Comparison of ENCODE assay signal across 25 cellular contexts in the genomic region with DNA sequence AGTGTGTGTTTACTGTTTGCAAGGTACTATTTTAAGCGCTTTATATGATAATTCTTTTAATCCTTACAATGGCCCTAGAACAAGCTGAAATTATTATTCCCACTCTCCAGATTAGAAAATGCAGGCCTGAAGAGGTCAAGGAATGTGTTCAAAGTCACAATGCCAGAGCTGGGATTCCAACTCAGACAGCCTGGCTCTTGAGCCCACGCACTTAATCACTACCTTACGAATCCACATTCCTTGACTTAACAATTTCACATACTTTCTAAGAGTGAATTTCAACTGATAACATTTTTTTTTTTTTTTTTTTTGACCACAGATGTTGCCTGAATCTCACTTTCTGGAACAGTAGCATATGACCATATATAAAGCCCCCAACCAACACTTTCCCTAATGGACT.
DNase-seq lines count a peak whose midpoint lies in the region; ATAC-seq, FAIRE-seq and TF ChIP-seq lines count a peak whose summit lies in the region.
"Had no signal": no experiment of that assay in that cellular context is flagged by ENCODE, and none has a peak within 500 bp of the region (broad histone marks: within the 10 kb centered on the region; RNA-seq: fewer than 3 reads in every experiment).

No MANE protein-coding gene starts in this region.

- H3K27me3 Mint-ChIP-seq in HFFc6 (ENCODE audit: insufficient read depth), result peaks cover 2% of the 10 kb centered on the region; the same call in 1 of the 2 replicates
- H3K27me3 Mint-ChIP-seq in astrocyte (ENCODE audit: low read depth, unreplicated experiment), result no peaks in the 10 kb centered on the region
- H3K27me3 Mint-ChIP-seq: IgD-negative memory B cell had no signal

- no peak overlapping the region for H2BK5ac ChIP-seq in mesendoderm (ENCODE audit: low read length)

- H2BK120ac ChIP-seq in mesendoderm (ENCODE audit: low read depth, low read length), result no peak overlapping the region

- no CpG with 5 or more reads among the region's 3 CpGs for WGBS in mesendoderm (ENCODE audit: extremely low coverage, insufficient coverage, low lambda C conversion rate)
- 87 to 91% methylated on average over 3 of the region's 3 CpGs for WGBS in upper lobe of left lung, 2 donors

- no peaks in the 10 kb centered on the region for H3K36me3 ChIP-seq in astrocyte (ENCODE audit: insufficient read depth, low read length)
- no peaks in the 10 kb centered on the region for H3K36me3 ChIP-seq in mesendoderm (ENCODE audit: control insufficient read depth, insufficient read depth, low read length)
- no peaks in the 10 kb centered on the region for H3K36me3 ChIP-seq in MM.1S (replicated peaks; ENCODE audit: insufficient read depth, low read length)
- no peaks in the 10 kb centered on the region for H3K36me3 ChIP-seq in upper lobe of left lung

- H3K9ac ChIP-seq in astrocyte (ENCODE audit: low read length) (no peak overlapping the region), mesendoderm (ENCODE audit: low read length) (no peak overlapping the region), MM.1S (ENCODE audit: low read length) (no peak overlapping the region)
- H3K9ac ChIP-seq: KMS-11 had no signal

- no peaks in the 10 kb centered on the region for H3K79me2 ChIP-seq in astrocyte (ENCODE audit: insufficient read depth, low read length)
- no peaks in the 10 kb centered on the region for H3K79me2 ChIP-seq in mesendoderm (ENCODE audit: control insufficient read depth, insufficient read depth, low read length)
- H3K79me2 ChIP-seq in MM.1S (ENCODE audit: low read length), result no peaks in the 10 kb centered on the region

- H3K36me3 Mint-ChIP-seq in HFFc6 (ENCODE audit: low read depth) (no peaks in the 10 kb centered on the region), astrocyte (ENCODE audit: low read depth, unreplicated experiment) (no peaks in the 10 kb centered on the region)
- H3K36me3 Mint-ChIP-seq: IgD-negative memory B cell had no signal

- H3K4me3 Mint-ChIP-seq in HFFc6 (0 out of 2 replicates have a peak overlapping the region, but pooled peaks have one; percentile 9), astrocyte (ENCODE audit: unreplicated experiment) (no peak overlapping the region)
- H3K4me3 Mint-ChIP-seq: H9, IgD-negative memory B cell had no signal

- H3K79me1 ChIP-seq in mesendoderm (ENCODE audit: low read length), result no peaks in the 10 kb centered on the region

- no peak overlapping the region for H4K5ac ChIP-seq in mesendoderm (ENCODE audit: low read length)

- no peaks in the 10 kb centered on the region for H3K4me1 ChIP-seq in astrocyte (ENCODE audit: insufficient read depth, low read length)
- H3K4me1 ChIP-seq in mesendoderm (ENCODE audit: control insufficient read depth, low read depth, low read length), result no peaks in the 10 kb centered on the region
- H3K4me1 ChIP-seq in MM.1S (ENCODE audit: low read length), result no peaks in the 10 kb centered on the region
- H3K4me1 ChIP-seq in upper lobe of left lung, result no peaks in the 10 kb centered on the region

- H3K18ac ChIP-seq in mesendoderm (ENCODE audit: low read length), result no peak overlapping the region

- H4K8ac ChIP-seq in mesendoderm (ENCODE audit: low read depth, low read length), result no peak overlapping the region

- H3K9me3 ChIP-seq in astrocyte (ENCODE audit: insufficient read depth, low read depth, low read length) (no peaks in the 10 kb centered on the region), MM.1S (replicated peaks; ENCODE audit: insufficient read depth, low read length) (no peaks in the 10 kb centered on the region), upper lobe of left lung (no peaks in the 10 kb centered on the region)

- TF ChIP-seq POLR2A in upper lobe of left lung (IDR thresholded peaks at IDR 0.05), result no peak

- no peak overlapping the region for H3K27ac Mint-ChIP-seq in HFFc6
- H3K27ac Mint-ChIP-seq in astrocyte (ENCODE audit: unreplicated experiment), result no peak overlapping the region
- H3K27ac Mint-ChIP-seq: H9, IgD-negative memory B cell had no signal

- H3K4me1 Mint-ChIP-seq in HFFc6 (ENCODE audit: low read depth) (peaks cover 44% of the 10 kb centered on the region), astrocyte (ENCODE audit: low read depth, unreplicated experiment) (no peaks in the 10 kb centered on the region)
- H3K4me1 Mint-ChIP-seq: H9, IgD-negative memory B cell had no signal

- H3K9me3 Mint-ChIP-seq in HFFc6 (no peaks in the 10 kb centered on the region), astrocyte (ENCODE audit: unreplicated experiment) (no peaks in the 10 kb centered on the region)
- H3K9me3 Mint-ChIP-seq: H9 had no signal

- DNase-seq in AG10803 (ENCODE audit: low read depth), result peak; percentile 3
- DNase-seq in HFFc6, result no peak
- DNase-seq in astrocyte (ENCODE audit: low read depth), result peak; percentile 64
- DNase-seq in mesendoderm, result peak; percentile 16
- no peak for DNase-seq in NK-92 treated with Interleukin-12 subunit alpha and Interleukin-12 subunit beta, amount 100 ng/mL, for 24 hours (lab: John Stamatoyannopoulos, UW)
- DNase-seq in MM.1S, result no peak
- no peak for DNase-seq in upper lobe of left lung
- DNase-seq: Calu3, DMS153, DND-41, H9, NCI-H1092, NCI-H1417 treated with DMSO at 0.1 percent for 48 hours, NCI-H1694 treated with DMSO at 0.1 percent for 48 hours, NCI-H2081, NCI-H226, NCI-H510A, NCI-H69, SHP77 treated with DMSO at 0.1 percent for 48 hours had no signal

- TF ChIP-seq CTCF in AG10803 (conservative IDR thresholded peaks at IDR 0.05; ENCODE audit: low read length) (no peak), HFFc6 (IDR thresholded peaks at IDR 0.05) (no peak), astrocyte (IDR thresholded peaks at IDR 0.05; ENCODE audit: insufficient read depth, low read depth, low read length) (no peak), MM.1S (IDR thresholded peaks at IDR 0.05; ENCODE audit: low read length) (no peak), upper lobe of left lung (IDR thresholded peaks at IDR 0.05) (no peak)

- no peak overlapping the region for H3K56ac ChIP-seq in mesendoderm (ENCODE audit: low read length)

- no peak for FAIRE-seq in astrocyte (lab: Jason Lieb, UNC)
- FAIRE-seq: G401.6 had no signal

- TF ChIP-seq EP300 in upper lobe of left lung (IDR thresholded peaks at IDR 0.05), result no peak

- H3K4ac ChIP-seq in mesendoderm (ENCODE audit: low read depth, low read length), result no peak overlapping the region

- H3K4me3 ChIP-seq in AG10803 (ENCODE audit: low read length) (no peak overlapping the region), astrocyte (ENCODE audit: insufficient read depth, low read depth, low read length) (no peak overlapping the region), mesendoderm (ENCODE audit: low read length) (no peak overlapping the region), MM.1S (ENCODE audit: low read length) (no peak overlapping the region), upper lobe of left lung (no peak overlapping the region)

- no peaks in the 10 kb centered on the region for H3F3A ChIP-seq in MM.1S (ENCODE audit: insufficient read depth, low read length)

- H3K23ac ChIP-seq in mesendoderm (ENCODE audit: low read length), result no peak overlapping the region

- H2AK5ac ChIP-seq in mesendoderm (ENCODE audit: low read length), result no peak overlapping the region

- no peak for ATAC-seq in upper lobe of left lung (ENCODE audit: low FRiP score in 2 of 2)
- ATAC-seq: Panc1 had no signal

- H2AFZ ChIP-seq in astrocyte (ENCODE audit: low read depth, low read length) (no peak overlapping the region), MM.1S (ENCODE audit: low read length) (no peak overlapping the region)

- H3K27ac ChIP-seq in astrocyte (ENCODE audit: low read depth, low read length), result no peak overlapping the region
- no peak overlapping the region for H3K27ac ChIP-seq in mesendoderm (ENCODE audit: low read depth, low read length)
- H3K27ac ChIP-seq in MM.1S (ENCODE audit: low read length), result no peak overlapping the region
- no peak overlapping the region for H3K27ac ChIP-seq in upper lobe of left lung
- H3K27ac ChIP-seq: 22Rv1, KMS-11, RWPE1 had no signal

- H3K4me2 ChIP-seq in astrocyte (ENCODE audit: low read length), result no peak overlapping the region
- H3K4me2 ChIP-seq in mesendoderm (ENCODE audit: low read length), result no peak overlapping the region
- no peak overlapping the region for H3K4me2 ChIP-seq in MM.1S (ENCODE audit: low read depth, low read length)
- H3K4me2 ChIP-seq: KMS-11 had no signal

- H4K20me1 ChIP-seq in astrocyte (ENCODE audit: insufficient read depth, low read length), result no peaks in the 10 kb centered on the region
- no peaks in the 10 kb centered on the region for H4K20me1 ChIP-seq in MM.1S (ENCODE audit: insufficient read depth, low read length)

- H2BK15ac ChIP-seq in mesendoderm (replicated peaks; ENCODE audit: low read depth), result no peak overlapping the region

- H3K9me2 ChIP-seq in MM.1S (replicated peaks; ENCODE audit: insufficient read depth, low read length), result no peaks in the 10 kb centered on the region

- H3K27me3 ChIP-seq in astrocyte (ENCODE audit: insufficient read depth, low read length), result no peaks in the 10 kb centered on the region
- no peaks in the 10 kb centered on the region for H3K27me3 ChIP-seq in mesendoderm (ENCODE audit: insufficient read depth, low read length, poor library complexity)
- no peaks in the 10 kb centered on the region for H3K27me3 ChIP-seq in MM.1S (replicated peaks; ENCODE audit: insufficient read depth, low read length)
- H3K27me3 ChIP-seq in upper lobe of left lung, result no peaks in the 10 kb centered on the region

Comparison
In these comparisons a context has a peak if more than half of its experiments do, and no peak if none do; other contexts are left out.
1. DNase-seq: peak in AG10803 (single experiment), astrocyte (single experiment) and mesendoderm (single experiment); none in HFFc6 (single experiment), NK-92 treated with Interleukin-12 subunit alpha and Interleukin-12 subunit beta, amount 100 ng/mL, for 24 hours (single experiment), MM.1S (single experiment) and upper lobe of left lung (0 of 2).